28 cellular contexts compared by ENCODE assay signal in the genomic region with DNA sequence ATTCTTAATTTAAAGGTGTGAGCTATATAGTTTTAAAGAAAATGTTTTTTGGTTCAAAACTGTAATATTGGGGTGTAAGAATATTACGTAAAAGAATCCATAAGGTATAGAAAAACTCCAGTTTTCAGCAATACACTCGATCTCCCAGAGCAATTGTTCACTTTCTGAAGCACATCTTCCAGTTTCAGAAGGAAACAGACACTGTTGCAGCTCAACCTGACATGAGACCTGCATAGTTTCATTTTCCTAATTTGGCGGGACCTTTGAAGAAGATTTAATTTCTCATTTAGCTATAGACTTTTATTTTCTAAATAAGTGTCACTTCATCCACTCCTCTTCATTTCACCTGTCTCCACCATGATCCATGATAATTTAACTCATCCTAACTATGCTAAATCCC.
DNase-seq lines count a peak whose midpoint lies in the region; ATAC-seq, FAIRE-seq and TF ChIP-seq lines count a peak whose summit lies in the region.
"Had no signal": no experiment of that assay in that cellular context is flagged by ENCODE, and none has a peak within 500 bp of the region (broad histone marks: within the 10 kb centered on the region; RNA-seq: fewer than 3 reads in every experiment).

No MANE protein-coding gene starts in this region.

- FAIRE-seq in GM12878 (lab: Jason Lieb, UNC) = no peak
- FAIRE-seq: A204.1, D721Med, GM12891, GM18507, H1 had no signal

- H3K36me3 Mint-ChIP-seq in activated CD4-positive, alpha-beta memory T cell treated with anti-CD3 and anti-CD28 coated beads for 36 hours = no peaks in the 10 kb centered on the region
- H3K36me3 Mint-ChIP-seq: CD14-positive monocyte; CD8-positive, alpha-beta memory T cell had no signal

- no TSS peak for BruUV-seq in GM12878 (replicated peaks; lab: Mats Ljungman, UMichigan)

- H3K4me3 Mint-ChIP-seq in activated CD4-positive, alpha-beta memory T cell treated with anti-CD3 and anti-CD28 coated beads for 36 hours = no peak overlapping the region
- H3K4me3 Mint-ChIP-seq: CD14-positive monocyte; CD4-positive, alpha-beta T cell; CD8-positive, alpha-beta memory T cell had no signal

- H3K9me3 ChIP-seq in MM.1S (replicated peaks; ENCODE audit: insufficient read depth, low read length) (no peaks in the 10 kb centered on the region), SK-N-SH (peaks cover 4% of the 10 kb centered on the region; the same call in 1 of the 2 replicates), GM12878 (replicated peaks; ENCODE audit: control insufficient read depth, insufficient read depth, low read length) (no peaks in the 10 kb centered on the region), uterus (no peaks in the 10 kb centered on the region)
- H3K9me3 ChIP-seq: BE2C; BLaER1 treated with 17β-estradiol and CSF1 and Interleukin-3, amounts not matched to agents 10 nM and 100 nM had no signal

- peaks cover 3% of the 10 kb centered on the region for H3K9me3 Mint-ChIP-seq in activated CD4-positive, alpha-beta memory T cell treated with anti-CD3 and anti-CD28 coated beads for 36 hours

- H3K27ac Mint-ChIP-seq in activated CD4-positive, alpha-beta memory T cell treated with anti-CD3 and anti-CD28 coated beads for 36 hours = no peak overlapping the region
- H3K27ac Mint-ChIP-seq: CD14-positive monocyte; CD4-positive, alpha-beta T cell; CD8-positive, alpha-beta memory T cell had no signal

- peak overlapping the region; percentile 57; the same call in 1 of the 2 replicates for H3K4me3 ChIP-seq in ACC112 (ENCODE audit: low read depth, low read length)
- H3K4me3 ChIP-seq in MM.1S (ENCODE audit: low read length) = peak overlapping the region; percentile 48; the same call in 1 of the 2 replicates
- H3K4me3 ChIP-seq in SK-N-SH (ENCODE audit: low read depth in 2 of 2, low read length in 1 of 2) = peak overlapping the region; percentile 36 to 50; a peak in 3 of 4 replicates
- no peak overlapping the region for H3K4me3 ChIP-seq in GM12878
- no peak overlapping the region for H3K4me3 ChIP-seq in uterus
- H3K4me3 ChIP-seq: BLaER1 treated with 17β-estradiol and CSF1 and Interleukin-3, amounts not matched to agents 10 nM and 100 nM; GM23248 had no signal

- H3K9me2 ChIP-seq in MM.1S (replicated peaks; ENCODE audit: insufficient read depth, low read length) (no peaks in the 10 kb centered on the region), SK-N-SH (0 out of 2 replicates have a peak, but pooled peaks cover 4% of the 10 kb centered on the region)

- CTCF ChIA-PET in SK-N-SH (lab: Yijun Ruan, JAX) = interaction anchor here (0.9 kb wide), 1 partner anchor 12 kb away, joined by 4 read pairs; no protein-coding TSS in a partner anchor
- CTCF ChIA-PET in GM12878 (lab: Yijun Ruan, JAX) = interaction anchor here (0.9 to 1.3 kb wide), 3 partner anchors 159 to 285 kb away, joined by 3 to 6 read pairs (median 3); no protein-coding TSS in a partner anchor
- CTCF ChIA-PET in activated CD4-positive, alpha-beta memory T cell treated with anti-CD3 and anti-CD28 coated beads for 36 hours (lab: Charles Lee) = no interaction called here

- no peak for TF ChIP-seq CTCF in MM.1S (IDR thresholded peaks at IDR 0.05; ENCODE audit: low read length)
- TF ChIP-seq CTCF in SK-N-SH (IDR thresholded peaks at IDR 0.05) = no peak
- no peak for TF ChIP-seq CTCF in GM12878 (IDR thresholded peaks at IDR 0.05 in 2 of 3, conservative IDR thresholded peaks at IDR 0.05 in 1 of 3; ENCODE audit: control insufficient read depth in 2 of 3, extremely low read depth in 1 of 3, insufficient read depth in 1 of 3, low read depth in 3 of 3, low read length in 3 of 3)
- TF ChIP-seq CTCF in uterus (IDR thresholded peaks at IDR 0.05) = no peak

- no peak overlapping the region for H3K9ac ChIP-seq in MM.1S (ENCODE audit: low read length)
- H3K9ac ChIP-seq in SK-N-SH = peak overlapping the region; percentile 45
- H3K9ac ChIP-seq in GM12878 (ENCODE audit: control insufficient read depth, insufficient read depth, low read length) = no peak overlapping the region
- H3K9ac ChIP-seq: BLaER1 treated with 17β-estradiol and CSF1 and Interleukin-3, amounts not matched to agents 10 nM and 100 nM; GM23248 had no signal

- intact Hi-C loops in GM12878 (cut with micrococcal nuclease; ENCODE audit: unreplicated experiment) (no loop called here), uterus (cut with DNase I; ENCODE audit: low total_unique reads) (no loop called here)
- intact Hi-C loops in activated CD4-positive, alpha-beta memory T cell treated with anti-CD3 and anti-CD28 coated beads for 36 hours (cut with micrococcal nuclease) = no loop called here

- TF ChIP-seq RAD21 in SK-N-SH (IDR thresholded peaks at IDR 0.05; ENCODE audit: low read length) (no peak), GM12878 (IDR thresholded peaks at IDR 0.05; ENCODE audit: insufficient read depth, low read depth, low read length) (no peak)

- H3K27ac ChIP-seq in ACC112 (ENCODE audit: low read depth, low read length) (no peak overlapping the region), MM.1S (ENCODE audit: low read length) (no peak overlapping the region), SK-N-SH (ENCODE audit: low read depth in 2 of 2, low read length in 1 of 2) (no peak overlapping the region), GM12878 (ENCODE audit: control insufficient read depth, insufficient read depth) (no peak overlapping the region), uterus (no peak overlapping the region)
- H3K27ac ChIP-seq: 22Rv1; BLaER1 treated with 17β-estradiol and CSF1 and Interleukin-3, amounts not matched to agents 10 nM and 100 nM; GM23248 had no signal

- SMC1A ChIA-PET in GM12878 (lab: Charles Lee; ENCODE audit: uncharacterized antibody, unreplicated experiment) = interaction anchor here (0.7 to 1.2 kb wide), 10 partner anchors 9 to 329 kb away, joined by 3 to 5 read pairs (median 3); no protein-coding TSS in a partner anchor

- TF ChIP-seq POLR2A in GM12878 (IDR thresholded peaks at IDR 0.05; ENCODE audit: low read depth, low read length) = no peak
- no peak for TF ChIP-seq POLR2A in uterus (IDR thresholded peaks at IDR 0.05)

- H3K27me3 ChIP-seq in ACC112 (ENCODE audit: insufficient read depth, low read length) (no peaks in the 10 kb centered on the region), MM.1S (replicated peaks; ENCODE audit: insufficient read depth, low read length) (no peaks in the 10 kb centered on the region), SK-N-SH (ENCODE audit: insufficient read depth) (no peaks in the 10 kb centered on the region), GM12878 (replicated peaks in 1 of 2; ENCODE audit: control insufficient read depth in 2 of 2, insufficient read depth in 2 of 2, low read length in 1 of 2) (no peaks in the 10 kb centered on the region), uterus (no peaks in the 10 kb centered on the region)
- H3K27me3 ChIP-seq: BE2C; BLaER1 treated with 17β-estradiol and CSF1 and Interleukin-3, amounts not matched to agents 10 nM and 100 nM had no signal

- H3F3A ChIP-seq in MM.1S (ENCODE audit: insufficient read depth, low read length) (no peaks in the 10 kb centered on the region), SK-N-SH (replicated peaks; ENCODE audit: insufficient read depth) (peaks cover 12% of the 10 kb centered on the region)

- H3K4me2 ChIP-seq in MM.1S (ENCODE audit: low read depth, low read length) (peak overlapping the region; percentile 42), SK-N-SH (peak overlapping the region; percentile 81), GM12878 (ENCODE audit: control insufficient read depth, insufficient read depth) (no peak overlapping the region)
- H3K4me2 ChIP-seq: BLaER1 treated with 17β-estradiol and CSF1 and Interleukin-3, amounts not matched to agents 10 nM and 100 nM had no signal

- H3K36me3 ChIP-seq in ACC112 (ENCODE audit: insufficient read depth, low read length) (no peaks in the 10 kb centered on the region), MM.1S (replicated peaks; ENCODE audit: insufficient read depth, low read length) (no peaks in the 10 kb centered on the region), SK-N-SH (replicated peaks in 1 of 2; ENCODE audit: control insufficient read depth in 1 of 2, insufficient read depth in 2 of 2, low read length in 1 of 2) (no peaks in the 10 kb centered on the region), GM12878 (ENCODE audit: control insufficient read depth in 2 of 2, insufficient read depth in 2 of 2, low read length in 1 of 2) (no peaks in the 10 kb centered on the region), uterus (no peaks in the 10 kb centered on the region)
- H3K36me3 ChIP-seq: BE2C; BLaER1 treated with 17β-estradiol and CSF1 and Interleukin-3, amounts not matched to agents 10 nM and 100 nM had no signal

- H3K27me3 Mint-ChIP-seq in activated CD4-positive, alpha-beta memory T cell treated with anti-CD3 and anti-CD28 coated beads for 36 hours = no peaks in the 10 kb centered on the region
- H3K27me3 Mint-ChIP-seq: CD4-positive, alpha-beta T cell; CD8-positive, alpha-beta memory T cell had no signal

- 9% methylated on average over 3 of the region's 3 CpGs for WGBS in SK-N-SH (ENCODE audit: low lambda C conversion rate)
- 14% methylated on average over 3 of the region's 3 CpGs for WGBS in GM12878 (ENCODE audit: insufficient coverage, insufficient replicate concordance, low lambda C conversion rate, missing lambda C conversion rate)

- no peak for TF ChIP-seq EP300 in SK-N-SH (IDR thresholded peaks at IDR 0.05; ENCODE audit: borderline replicate concordance in 1 of 2, low read depth in 1 of 2, low read length in 1 of 2)
- no peak for TF ChIP-seq EP300 in GM12878 (IDR thresholded peaks at IDR 0.05; ENCODE audit: borderline replicate concordance in 1 of 2, control insufficient read depth in 1 of 2, low read depth in 2 of 2, low read length in 2 of 2)

- RAD21 ChIA-PET in GM12878 (lab: Charles Lee; ENCODE audit: unreplicated experiment) = interaction anchor here (0.8 to 1.0 kb wide), 4 partner anchors 21 to 364 kb away, joined by 3 read pairs; no protein-coding TSS in a partner anchor

- in situ Hi-C loops in GM12878 (cut with MboI) = no loop called here

- H4K20me1 ChIP-seq in MM.1S (ENCODE audit: insufficient read depth, low read length) (no peaks in the 10 kb centered on the region), SK-N-SH (ENCODE audit: insufficient read depth) (no peaks in the 10 kb centered on the region), GM12878 (ENCODE audit: control insufficient read depth, insufficient read depth) (no peaks in the 10 kb centered on the region)
- H4K20me1 ChIP-seq: BLaER1 treated with 17β-estradiol and CSF1 and Interleukin-3, amounts not matched to agents 10 nM and 100 nM had no signal

- H3K4me1 Mint-ChIP-seq in activated CD4-positive, alpha-beta memory T cell treated with anti-CD3 and anti-CD28 coated beads for 36 hours (ENCODE audit: low read depth) = no peaks in the 10 kb centered on the region
- H3K4me1 Mint-ChIP-seq: CD14-positive monocyte; CD8-positive, alpha-beta memory T cell had no signal

- H3K79me2 ChIP-seq in ACC112 (ENCODE audit: control insufficient read depth, insufficient read depth, low read length, unreplicated experiment) (no peaks in the 10 kb centered on the region), MM.1S (ENCODE audit: low read length) (no peaks in the 10 kb centered on the region), SK-N-SH (ENCODE audit: insufficient read depth) (no peaks in the 10 kb centered on the region), GM12878 (ENCODE audit: control insufficient read depth, insufficient read depth, low read length) (no peaks in the 10 kb centered on the region)

- ATAC-seq in GM12878 = peak; percentile 40; the same call in 1 of the 3 replicates

- POLR2A ChIA-PET in SK-N-SH (lab: Yijun Ruan, JAX) (no interaction called here), GM12878 (lab: Charles Lee) (no interaction called here)
- POLR2A ChIA-PET in activated CD4-positive, alpha-beta memory T cell treated with anti-CD3 and anti-CD28 coated beads for 36 hours (lab: Charles Lee) = no interaction called here

- H3K4me1 ChIP-seq in ACC112 (ENCODE audit: control insufficient read depth, insufficient read depth, low read length, unreplicated experiment) (peaks cover 14% of the 10 kb centered on the region), MM.1S (ENCODE audit: low read length) (peaks cover 4% of the 10 kb centered on the region; the same call in 1 of the 2 replicates), SK-N-SH (ENCODE audit: control insufficient read depth in 1 of 2, insufficient read depth in 2 of 2, low read depth in 1 of 2, low read length in 1 of 2) (peaks cover 0 to 6% of the 10 kb centered on the region in 2 experiments; a peak in 1 of 4 replicates), GM12878 (ENCODE audit: control insufficient read depth, insufficient read depth, low read length) (no peaks in the 10 kb centered on the region), uterus (no peaks in the 10 kb centered on the region)
- H3K4me1 ChIP-seq: BE2C; BLaER1 treated with 17β-estradiol and CSF1 and Interleukin-3, amounts not matched to agents 10 nM and 100 nM had no signal

- H2AFZ ChIP-seq in ACC112 (ENCODE audit: low read length, unreplicated experiment) (no peak overlapping the region), MM.1S (ENCODE audit: low read length) (0 out of 2 replicates have a peak overlapping the region, but pooled peaks have one; percentile 1), SK-N-SH (ENCODE audit: low read depth) (peak overlapping the region; percentile 87), GM12878 (ENCODE audit: control insufficient read depth, low read depth, low read length) (no peak overlapping the region)
- H2AFZ ChIP-seq: GM23248 had no signal

- DNase-seq in MM.1S (peak; percentile 67), SK-N-SH (no peak), GM12878 (ENCODE audit: low read depth, low spot score) (no peak), glomerular visceral epithelial cell (ENCODE audit: extremely low spot score) (no peak), uterus (no peak)
- DNase-seq in activated CD4-positive, alpha-beta memory T cell treated with anti-CD3 and anti-CD28 coated beads for 36 hours = no peak
- DNase-seq in activated effector memory CD4-positive, alpha-beta T cell treated with anti-CD3 and anti-CD28 coated beads, Interleukin-2, amount 50 U/mL, for 16 hours = no peak
- DNase-seq: ACHN; AML-193; BE2C; CD4-positive, alpha-beta T cell; CD8-positive, alpha-beta memory T cell; DMS 273 treated with DMSO at 0.1 percent for 48 hours; DMS79; EL; GDM1; GM23248; H7; HCEC 1CT had no signal

Comparison
In these comparisons a context has a peak if more than half of its experiments do, and no peak if none do; other contexts are left out.
1. H2AFZ ChIP-seq: peak in MM.1S (single experiment) and SK-N-SH (single experiment); none in ACC112 (single experiment) and GM12878 (single experiment).
2. H3K4me3 ChIP-seq: peak in ACC112 (single experiment), MM.1S (single experiment) and SK-N-SH (2 of 2); none in GM12878 (single experiment) and uterus (0 of 2).